Comparison of ENCODE assay signal across 15 cellular contexts in the genomic region with DNA sequence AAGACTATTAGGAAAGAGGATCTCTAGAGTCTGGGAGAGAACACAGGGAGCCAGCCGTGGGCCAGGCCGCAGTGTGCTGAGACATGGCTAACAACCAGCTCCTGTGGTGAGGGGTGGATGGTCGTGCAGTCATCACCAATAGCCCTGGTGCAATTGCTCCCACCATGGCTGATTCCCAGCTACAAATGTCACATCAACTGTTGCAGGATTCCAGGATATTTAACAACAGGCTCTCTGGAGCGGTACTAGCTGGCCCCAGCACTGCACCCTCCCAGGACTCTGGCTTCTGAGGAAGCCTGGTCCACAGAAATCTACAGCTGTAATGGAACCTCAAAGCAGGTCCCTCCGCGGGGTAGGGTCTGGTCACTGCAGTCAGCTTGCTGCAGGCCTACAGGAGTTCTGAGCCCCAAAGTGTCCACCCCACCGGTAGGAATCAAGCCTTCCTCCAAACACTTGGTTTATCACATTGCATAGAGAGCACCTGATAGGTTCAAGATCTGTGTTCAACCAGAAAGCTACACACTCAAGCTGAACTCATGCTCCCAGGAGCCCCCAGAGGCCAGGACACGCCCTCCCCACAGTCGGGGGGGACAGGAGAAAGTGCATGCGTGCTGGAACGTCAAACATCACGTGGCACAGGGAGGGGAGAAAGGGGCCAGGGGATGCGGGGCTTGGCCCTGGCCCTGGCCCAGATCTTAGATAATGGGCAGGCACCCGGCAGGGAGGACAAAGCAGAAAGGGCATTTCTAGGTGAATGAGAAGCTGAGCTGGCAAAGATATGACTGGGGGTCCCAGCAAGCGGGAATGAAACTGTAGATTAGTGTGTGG.
"Had no signal": no experiment of that assay in that cellular context is flagged by ENCODE, and none has a peak within 500 bp of the region (broad histone marks: within the 10 kb centered on the region; RNA-seq: fewer than 3 reads in every experiment).

No MANE protein-coding gene starts in this region.

- H3K9me3 Mint-ChIP-seq: activated B cell treated with CpG ODN at 0.5 μM for 24 hours; activated CD8-positive, alpha-beta T cell treated with anti-CD3 and anti-CD28 coated beads for 36 hours; activated naive CD4-positive, alpha-beta T cell treated with anti-CD3 and anti-CD28 coated beads, Interleukin-2, amount 10 ng/mL, durations not matched to agents 7 days and 5 days; activated T-helper 17 cell treated with anti-CD3 and anti-CD28 coated beads, Interleukin-2, amount 50 U/mL, for 72 hours; natural killer cell treated with Interleukin-12 subunit alpha and Interleukin-12 subunit beta and Interleukin-15 and Interleukin-18, amount 100 ng/mL, for 72 hours; stimulated activated memory B cell treated with anti-CD40 and anti-IgM and Interleukin-4, amounts not matched to agents 10 μg/mL and 1 μg/mL and 100 μg/mL, for 72 hours had no signal

- H3K27me3 Mint-ChIP-seq: activated naive CD4-positive, alpha-beta T cell treated with anti-CD3 and anti-CD28 coated beads, Interleukin-2, amount 10 ng/mL, durations not matched to agents 7 days and 5 days had no signal

- H3K36me3 Mint-ChIP-seq: activated naive CD4-positive, alpha-beta T cell treated with anti-CD3 and anti-CD28 coated beads, Interleukin-2, amount 10 ng/mL, durations not matched to agents 7 days and 5 days; natural killer cell treated with Interleukin-12 subunit alpha and Interleukin-12 subunit beta and Interleukin-15 and Interleukin-18, amount 100 ng/mL, for 72 hours; stimulated activated memory B cell treated with anti-CD40 and anti-IgM and Interleukin-4, amounts not matched to agents 10 μg/mL and 1 μg/mL and 100 μg/mL, for 72 hours had no signal

- H3K27ac Mint-ChIP-seq: activated B cell treated with CpG ODN at 0.5 μM for 24 hours; activated CD8-positive, alpha-beta T cell treated with anti-CD3 and anti-CD28 coated beads for 36 hours; activated naive CD4-positive, alpha-beta T cell treated with anti-CD3 and anti-CD28 coated beads, Interleukin-2, amount 10 ng/mL, durations not matched to agents 7 days and 5 days; activated T-helper 17 cell treated with anti-CD3 and anti-CD28 coated beads, Interleukin-2, amount 50 U/mL, for 72 hours; natural killer cell treated with Interleukin-12 subunit alpha and Interleukin-12 subunit beta and Interleukin-15 and Interleukin-18, amount 100 ng/mL, for 72 hours; stimulated activated memory B cell treated with anti-CD40 and anti-IgM and Interleukin-4, amounts not matched to agents 10 μg/mL and 1 μg/mL and 100 μg/mL, for 72 hours had no signal

- H2AFZ ChIP-seq: hepatocyte had no signal

- H3K4me3 Mint-ChIP-seq: activated B cell treated with CpG ODN at 0.5 μM for 24 hours; activated CD8-positive, alpha-beta T cell treated with anti-CD3 and anti-CD28 coated beads for 36 hours; activated naive CD4-positive, alpha-beta T cell treated with anti-CD3 and anti-CD28 coated beads, Interleukin-2, amount 10 ng/mL, durations not matched to agents 7 days and 5 days; activated T-helper 17 cell treated with anti-CD3 and anti-CD28 coated beads, Interleukin-2, amount 50 U/mL, for 72 hours; natural killer cell treated with Interleukin-12 subunit alpha and Interleukin-12 subunit beta and Interleukin-15 and Interleukin-18, amount 100 ng/mL, for 72 hours; stimulated activated memory B cell treated with anti-CD40 and anti-IgM and Interleukin-4, amounts not matched to agents 10 μg/mL and 1 μg/mL and 100 μg/mL, for 72 hours had no signal

- ATAC-seq: activated CD8-positive, alpha-beta T cell treated with anti-CD3 and anti-CD28 coated beads for 36 hours; activated T-helper 17 cell treated with anti-CD3 and anti-CD28 coated beads, Interleukin-2, amount 50 U/mL, for 72 hours; natural killer cell treated with Interleukin-12 subunit alpha and Interleukin-12 subunit beta and Interleukin-15 and Interleukin-18, amount 100 ng/mL, for 72 hours; stimulated activated memory B cell treated with anti-CD40 and anti-IgM and Interleukin-4, amounts not matched to agents 10 μg/mL and 1 μg/mL and 100 μg/mL, for 72 hours had no signal

- H3K27ac ChIP-seq: adrenal gland, esophagus muscularis mucosa, hepatocyte, left ventricle myocardium inferior, prostate gland, tibial artery, vagina had no signal

- H3K4me1 ChIP-seq: adrenal gland, esophagus muscularis mucosa, left ventricle myocardium inferior, prostate gland, tibial artery, vagina had no signal

- H3K36me3 ChIP-seq: adrenal gland, esophagus muscularis mucosa, left ventricle myocardium inferior, prostate gland, tibial artery, vagina had no signal

- H3K27me3 ChIP-seq: hepatocyte, vagina had no signal

- H3K4me3 ChIP-seq: adrenal gland, esophagus muscularis mucosa, hepatocyte, left ventricle myocardium inferior, prostate gland, tibial artery, vagina had no signal

- H3K79me2 ChIP-seq: hepatocyte had no signal

- H3K4me1 Mint-ChIP-seq: activated B cell treated with CpG ODN at 0.5 μM for 24 hours; activated naive CD4-positive, alpha-beta T cell treated with anti-CD3 and anti-CD28 coated beads, Interleukin-2, amount 10 ng/mL, durations not matched to agents 7 days and 5 days; activated T-helper 17 cell treated with anti-CD3 and anti-CD28 coated beads, Interleukin-2, amount 50 U/mL, for 72 hours; stimulated activated memory B cell treated with anti-CD40 and anti-IgM and Interleukin-4, amounts not matched to agents 10 μg/mL and 1 μg/mL and 100 μg/mL, for 72 hours had no signal

- H3K4me2 ChIP-seq: hepatocyte had no signal

- DNase-seq: activated B cell treated with CpG ODN at 0.5 μM for 24 hours; activated CD4-positive, alpha-beta T cell treated with anti-CD3 and anti-CD28 coated beads for 48 hours; activated CD8-positive, alpha-beta T cell treated with anti-CD3 and anti-CD28 coated beads for 36 hours; activated naive CD4-positive, alpha-beta T cell treated with anti-CD3 and anti-CD28 coated beads, Interleukin-2, amount 10 ng/mL, durations not matched to agents 7 days and 5 days; left ventricle myocardium inferior; mesenchymal stem cell had no signal

- H3K9me3 ChIP-seq: adrenal gland, esophagus muscularis mucosa, left ventricle myocardium inferior, prostate gland, tibial artery, vagina had no signal
